In genomic region chr12:15629108-15629507, GRCh38 we compare ENCODE assay signal across 1 cellular context.
TF ChIP-seq lines count a peak whose summit lies in the region.

No MANE protein-coding gene starts in this region.

TF ChIP-seq in HepG2, 621 proteins besides CTCF, POLR2A, EP300 and RAD21 (continued from another document and continues in another):
- TF ChIP-seq TIGD3 (CRISPR knock-in tag; IDR thresholded peaks at IDR 0.05; ENCODE audit: borderline replicate concordance): no peak
- TF ChIP-seq ZNF264 (CRISPR knock-in tag; IDR thresholded peaks at IDR 0.05): peak; percentile 77; the same call in 1 of the 2 replicates
- TF ChIP-seq MXD4 (CRISPR knock-in tag; IDR thresholded peaks at IDR 0.05): no peak
- TF ChIP-seq MZF1 (CRISPR knock-in tag; IDR thresholded peaks at IDR 0.05; ENCODE audit: borderline replicate concordance): no peak
- TF ChIP-seq, protein P1, sequence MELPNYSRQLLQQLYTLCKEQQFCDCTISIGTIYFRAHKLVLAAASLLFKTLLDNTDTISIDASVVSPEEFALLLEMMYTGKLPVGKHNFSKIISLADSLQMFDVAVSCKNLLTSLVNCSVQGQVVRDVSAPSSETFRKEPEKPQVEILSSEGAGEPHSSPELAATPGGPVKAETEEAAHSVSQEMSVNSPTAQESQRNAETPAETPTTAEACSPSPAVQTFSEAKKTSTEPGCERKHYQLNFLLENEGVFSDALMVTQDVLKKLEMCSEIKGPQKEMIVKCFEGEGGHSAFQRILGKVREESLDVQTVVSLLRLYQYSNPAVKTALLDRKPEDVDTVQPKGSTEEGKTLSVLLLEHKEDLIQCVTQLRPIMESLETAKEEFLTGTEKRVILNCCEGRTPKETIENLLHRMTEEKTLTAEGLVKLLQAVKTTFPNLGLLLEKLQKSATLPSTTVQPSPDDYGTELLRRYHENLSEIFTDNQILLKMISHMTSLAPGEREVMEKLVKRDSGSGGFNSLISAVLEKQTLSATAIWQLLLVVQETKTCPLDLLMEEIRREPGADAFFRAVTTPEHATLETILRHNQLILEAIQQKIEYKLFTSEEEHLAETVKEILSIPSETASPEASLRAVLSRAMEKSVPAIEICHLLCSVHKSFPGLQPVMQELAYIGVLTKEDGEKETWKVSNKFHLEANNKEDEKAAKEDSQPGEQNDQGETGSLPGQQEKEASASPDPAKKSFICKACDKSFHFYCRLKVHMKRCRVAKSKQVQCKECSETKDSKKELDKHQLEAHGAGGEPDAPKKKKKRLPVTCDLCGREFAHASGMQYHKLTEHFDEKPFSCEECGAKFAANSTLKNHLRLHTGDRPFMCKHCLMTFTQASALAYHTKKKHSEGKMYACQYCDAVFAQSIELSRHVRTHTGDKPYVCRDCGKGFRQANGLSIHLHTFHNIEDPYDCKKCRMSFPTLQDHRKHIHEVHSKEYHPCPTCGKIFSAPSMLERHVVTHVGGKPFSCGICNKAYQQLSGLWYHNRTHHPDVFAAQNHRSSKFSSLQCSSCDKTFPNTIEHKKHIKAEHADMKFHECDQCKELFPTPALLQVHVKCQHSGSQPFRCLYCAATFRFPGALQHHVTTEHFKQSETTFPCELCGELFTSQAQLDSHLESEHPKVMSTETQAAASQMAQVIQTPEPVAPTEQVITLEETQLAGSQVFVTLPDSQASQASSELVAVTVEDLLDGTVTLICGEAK (IDR thresholded peaks at IDR 0.05): no peak
- TF ChIP-seq, protein P1 (CRISPR knock-in tag; IDR thresholded peaks at IDR 0.05): no peak
- no peak for TF ChIP-seq ATM (IDR thresholded peaks at IDR 0.05; ENCODE audit: borderline replicate concordance)
- TF ChIP-seq DR1 (CRISPR knock-in tag; IDR thresholded peaks at IDR 0.05): no peak
- no peak for TF ChIP-seq ZNF749 (CRISPR knock-in tag; IDR thresholded peaks at IDR 0.05; ENCODE audit: borderline replicate concordance)
- TF ChIP-seq ZNF224 (CRISPR knock-in tag; IDR thresholded peaks at IDR 0.05): no peak
- TF ChIP-seq ZBTB39 (CRISPR knock-in tag; IDR thresholded peaks at IDR 0.05): no peak
- TF ChIP-seq BATF2 (CRISPR knock-in tag; IDR thresholded peaks at IDR 0.05): no peak
- peak; percentile 45; the same call in 1 of the 2 replicates for TF ChIP-seq ZNF574 (CRISPR knock-in tag; IDR thresholded peaks at IDR 0.05)
- TF ChIP-seq, protein P2, sequence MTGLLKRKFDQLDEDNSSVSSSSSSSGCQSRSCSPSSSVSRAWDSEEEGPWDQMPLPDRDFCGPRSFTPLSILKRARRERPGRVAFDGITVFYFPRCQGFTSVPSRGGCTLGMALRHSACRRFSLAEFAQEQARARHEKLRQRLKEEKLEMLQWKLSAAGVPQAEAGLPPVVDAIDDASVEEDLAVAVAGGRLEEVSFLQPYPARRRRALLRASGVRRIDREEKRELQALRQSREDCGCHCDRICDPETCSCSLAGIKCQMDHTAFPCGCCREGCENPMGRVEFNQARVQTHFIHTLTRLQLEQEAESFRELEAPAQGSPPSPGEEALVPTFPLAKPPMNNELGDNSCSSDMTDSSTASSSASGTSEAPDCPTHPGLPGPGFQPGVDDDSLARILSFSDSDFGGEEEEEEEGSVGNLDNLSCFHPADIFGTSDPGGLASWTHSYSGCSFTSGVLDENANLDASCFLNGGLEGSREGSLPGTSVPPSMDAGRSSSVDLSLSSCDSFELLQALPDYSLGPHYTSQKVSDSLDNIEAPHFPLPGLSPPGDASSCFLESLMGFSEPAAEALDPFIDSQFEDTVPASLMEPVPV (CRISPR knock-in tag; IDR thresholded peaks at IDR 0.05): no peak
- TF ChIP-seq ZNF329 (CRISPR knock-in tag; IDR thresholded peaks at IDR 0.05; ENCODE audit: low read depth): no peak
- no peak for TF ChIP-seq CBX5 (CRISPR knock-in tag; IDR thresholded peaks at IDR 0.05; ENCODE audit: borderline replicate concordance)
- TF ChIP-seq ZNF530 (CRISPR knock-in tag; IDR thresholded peaks at IDR 0.05; ENCODE audit: low read depth): no peak
- TF ChIP-seq ZIK1 (CRISPR knock-in tag; IDR thresholded peaks at IDR 0.05; ENCODE audit: borderline replicate concordance, low read depth): no peak
- TF ChIP-seq ZNF484 (CRISPR knock-in tag; IDR thresholded peaks at IDR 0.05; ENCODE audit: borderline replicate concordance, low read depth): no peak
- no peak for TF ChIP-seq JDP2 (CRISPR knock-in tag; IDR thresholded peaks at IDR 0.05; ENCODE audit: borderline replicate concordance)
- TF ChIP-seq, protein P3, sequence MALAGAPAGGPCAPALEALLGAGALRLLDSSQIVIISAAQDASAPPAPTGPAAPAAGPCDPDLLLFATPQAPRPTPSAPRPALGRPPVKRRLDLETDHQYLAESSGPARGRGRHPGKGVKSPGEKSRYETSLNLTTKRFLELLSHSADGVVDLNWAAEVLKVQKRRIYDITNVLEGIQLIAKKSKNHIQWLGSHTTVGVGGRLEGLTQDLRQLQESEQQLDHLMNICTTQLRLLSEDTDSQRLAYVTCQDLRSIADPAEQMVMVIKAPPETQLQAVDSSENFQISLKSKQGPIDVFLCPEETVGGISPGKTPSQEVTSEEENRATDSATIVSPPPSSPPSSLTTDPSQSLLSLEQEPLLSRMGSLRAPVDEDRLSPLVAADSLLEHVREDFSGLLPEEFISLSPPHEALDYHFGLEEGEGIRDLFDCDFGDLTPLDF (CRISPR knock-in tag; IDR thresholded peaks at IDR 0.05): no peak
- no peak for TF ChIP-seq ZNF362 (CRISPR knock-in tag; IDR thresholded peaks at IDR 0.05; ENCODE audit: borderline replicate concordance)
- no peak for TF ChIP-seq ADNP (CRISPR knock-in tag; IDR thresholded peaks at IDR 0.05)
- no peak for TF ChIP-seq KLF6 (CRISPR knock-in tag; IDR thresholded peaks at IDR 0.05)
- TF ChIP-seq ZNF251 (CRISPR knock-in tag; IDR thresholded peaks at IDR 0.05): no peak
- TF ChIP-seq RFX5 (IDR thresholded peaks at IDR 0.05; ENCODE audit: low read depth, low read length): no peak
- TF ChIP-seq, protein P4, sequence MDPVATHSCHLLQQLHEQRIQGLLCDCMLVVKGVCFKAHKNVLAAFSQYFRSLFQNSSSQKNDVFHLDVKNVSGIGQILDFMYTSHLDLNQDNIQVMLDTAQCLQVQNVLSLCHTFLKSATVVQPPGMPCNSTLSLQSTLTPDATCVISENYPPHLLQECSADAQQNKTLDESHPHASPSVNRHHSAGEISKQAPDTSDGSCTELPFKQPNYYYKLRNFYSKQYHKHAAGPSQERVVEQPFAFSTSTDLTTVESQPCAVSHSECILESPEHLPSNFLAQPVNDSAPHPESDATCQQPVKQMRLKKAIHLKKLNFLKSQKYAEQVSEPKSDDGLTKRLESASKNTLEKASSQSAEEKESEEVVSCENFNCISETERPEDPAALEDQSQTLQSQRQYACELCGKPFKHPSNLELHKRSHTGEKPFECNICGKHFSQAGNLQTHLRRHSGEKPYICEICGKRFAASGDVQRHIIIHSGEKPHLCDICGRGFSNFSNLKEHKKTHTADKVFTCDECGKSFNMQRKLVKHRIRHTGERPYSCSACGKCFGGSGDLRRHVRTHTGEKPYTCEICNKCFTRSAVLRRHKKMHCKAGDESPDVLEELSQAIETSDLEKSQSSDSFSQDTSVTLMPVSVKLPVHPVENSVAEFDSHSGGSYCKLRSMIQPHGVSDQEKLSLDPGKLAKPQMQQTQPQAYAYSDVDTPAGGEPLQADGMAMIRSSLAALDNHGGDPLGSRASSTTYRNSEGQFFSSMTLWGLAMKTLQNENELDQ (CRISPR knock-in tag; IDR thresholded peaks at IDR 0.05; ENCODE audit: borderline replicate concordance): no peak
- TF ChIP-seq, protein P5, sequence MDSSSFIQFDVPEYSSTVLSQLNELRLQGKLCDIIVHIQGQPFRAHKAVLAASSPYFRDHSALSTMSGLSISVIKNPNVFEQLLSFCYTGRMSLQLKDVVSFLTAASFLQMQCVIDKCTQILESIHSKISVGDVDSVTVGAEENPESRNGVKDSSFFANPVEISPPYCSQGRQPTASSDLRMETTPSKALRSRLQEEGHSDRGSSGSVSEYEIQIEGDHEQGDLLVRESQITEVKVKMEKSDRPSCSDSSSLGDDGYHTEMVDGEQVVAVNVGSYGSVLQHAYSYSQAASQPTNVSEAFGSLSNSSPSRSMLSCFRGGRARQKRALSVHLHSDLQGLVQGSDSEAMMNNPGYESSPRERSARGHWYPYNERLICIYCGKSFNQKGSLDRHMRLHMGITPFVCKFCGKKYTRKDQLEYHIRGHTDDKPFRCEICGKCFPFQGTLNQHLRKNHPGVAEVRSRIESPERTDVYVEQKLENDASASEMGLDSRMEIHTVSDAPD (CRISPR knock-in tag; IDR thresholded peaks at IDR 0.05): no peak
- no peak for TF ChIP-seq ZNF83 (CRISPR knock-in tag; IDR thresholded peaks at IDR 0.05; ENCODE audit: borderline replicate concordance)
- no peak for TF ChIP-seq JARID2 (CRISPR knock-in tag; IDR thresholded peaks at IDR 0.05; ENCODE audit: insufficient replicate concordance)
- no peak for TF ChIP-seq NR3C1 (CRISPR knock-in tag; IDR thresholded peaks at IDR 0.05)
- no peak for TF ChIP-seq ISX (CRISPR knock-in tag; conservative IDR thresholded peaks at IDR 0.05)
- TF ChIP-seq ZEB1 (IDR thresholded peaks at IDR 0.05; ENCODE audit: insufficient replicate concordance, low read depth): no peak
